Comparison of ENCODE assay signal across 1 cellular context in the genomic region with DNA sequence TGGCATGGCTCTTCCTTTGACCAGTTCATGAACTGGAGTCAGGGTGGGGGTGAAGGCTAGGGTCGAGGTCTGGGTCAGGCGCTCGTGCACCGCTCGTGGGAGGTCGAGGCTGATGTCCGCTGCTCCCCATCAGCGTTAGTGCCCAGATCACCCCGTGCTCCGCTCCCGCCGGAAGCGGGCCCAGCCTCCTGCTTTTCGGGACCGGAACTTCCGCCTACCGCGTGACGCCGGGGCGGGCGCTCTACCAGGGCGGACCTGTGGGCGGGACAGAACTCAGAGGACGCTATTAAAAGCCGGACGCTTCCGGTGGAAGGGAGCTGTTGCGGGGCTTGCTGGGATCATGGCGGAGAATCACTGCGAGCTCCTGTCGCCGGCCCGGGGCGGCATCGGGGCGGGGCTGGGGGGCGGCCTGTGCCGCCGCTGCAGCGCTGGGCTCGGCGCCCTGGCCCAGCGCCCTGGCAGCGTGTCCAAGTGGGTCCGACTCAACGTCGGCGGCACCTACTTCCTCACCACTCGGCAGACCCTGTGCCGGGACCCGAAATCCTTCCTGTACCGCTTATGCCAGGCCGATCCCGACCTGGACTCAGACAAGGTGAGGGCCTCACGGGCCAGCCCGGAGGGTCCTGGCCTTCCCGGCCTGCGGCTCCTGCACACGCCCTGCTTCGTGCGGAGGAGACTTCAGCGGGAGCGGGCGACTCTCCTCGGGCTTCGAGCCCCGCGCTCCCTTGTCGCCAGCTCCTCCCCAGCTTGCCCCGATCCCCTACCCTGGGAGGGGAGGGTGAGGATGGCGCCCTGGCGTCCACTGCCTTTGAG.
TF ChIP-seq lines count a peak whose summit lies in the region.

A gene with protein sequence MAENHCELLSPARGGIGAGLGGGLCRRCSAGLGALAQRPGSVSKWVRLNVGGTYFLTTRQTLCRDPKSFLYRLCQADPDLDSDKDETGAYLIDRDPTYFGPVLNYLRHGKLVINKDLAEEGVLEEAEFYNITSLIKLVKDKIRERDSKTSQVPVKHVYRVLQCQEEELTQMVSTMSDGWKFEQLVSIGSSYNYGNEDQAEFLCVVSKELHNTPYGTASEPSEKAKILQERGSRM (plus strand): TSS at position 315 of the 813 bp plus-strand sequence. CDS start 26 bp downstream, at position 341.

TF ChIP-seq in HepG2, 621 proteins besides CTCF, POLR2A, EP300 and RAD21 (continued from another document and continues in another):
- TF ChIP-seq, protein P1, sequence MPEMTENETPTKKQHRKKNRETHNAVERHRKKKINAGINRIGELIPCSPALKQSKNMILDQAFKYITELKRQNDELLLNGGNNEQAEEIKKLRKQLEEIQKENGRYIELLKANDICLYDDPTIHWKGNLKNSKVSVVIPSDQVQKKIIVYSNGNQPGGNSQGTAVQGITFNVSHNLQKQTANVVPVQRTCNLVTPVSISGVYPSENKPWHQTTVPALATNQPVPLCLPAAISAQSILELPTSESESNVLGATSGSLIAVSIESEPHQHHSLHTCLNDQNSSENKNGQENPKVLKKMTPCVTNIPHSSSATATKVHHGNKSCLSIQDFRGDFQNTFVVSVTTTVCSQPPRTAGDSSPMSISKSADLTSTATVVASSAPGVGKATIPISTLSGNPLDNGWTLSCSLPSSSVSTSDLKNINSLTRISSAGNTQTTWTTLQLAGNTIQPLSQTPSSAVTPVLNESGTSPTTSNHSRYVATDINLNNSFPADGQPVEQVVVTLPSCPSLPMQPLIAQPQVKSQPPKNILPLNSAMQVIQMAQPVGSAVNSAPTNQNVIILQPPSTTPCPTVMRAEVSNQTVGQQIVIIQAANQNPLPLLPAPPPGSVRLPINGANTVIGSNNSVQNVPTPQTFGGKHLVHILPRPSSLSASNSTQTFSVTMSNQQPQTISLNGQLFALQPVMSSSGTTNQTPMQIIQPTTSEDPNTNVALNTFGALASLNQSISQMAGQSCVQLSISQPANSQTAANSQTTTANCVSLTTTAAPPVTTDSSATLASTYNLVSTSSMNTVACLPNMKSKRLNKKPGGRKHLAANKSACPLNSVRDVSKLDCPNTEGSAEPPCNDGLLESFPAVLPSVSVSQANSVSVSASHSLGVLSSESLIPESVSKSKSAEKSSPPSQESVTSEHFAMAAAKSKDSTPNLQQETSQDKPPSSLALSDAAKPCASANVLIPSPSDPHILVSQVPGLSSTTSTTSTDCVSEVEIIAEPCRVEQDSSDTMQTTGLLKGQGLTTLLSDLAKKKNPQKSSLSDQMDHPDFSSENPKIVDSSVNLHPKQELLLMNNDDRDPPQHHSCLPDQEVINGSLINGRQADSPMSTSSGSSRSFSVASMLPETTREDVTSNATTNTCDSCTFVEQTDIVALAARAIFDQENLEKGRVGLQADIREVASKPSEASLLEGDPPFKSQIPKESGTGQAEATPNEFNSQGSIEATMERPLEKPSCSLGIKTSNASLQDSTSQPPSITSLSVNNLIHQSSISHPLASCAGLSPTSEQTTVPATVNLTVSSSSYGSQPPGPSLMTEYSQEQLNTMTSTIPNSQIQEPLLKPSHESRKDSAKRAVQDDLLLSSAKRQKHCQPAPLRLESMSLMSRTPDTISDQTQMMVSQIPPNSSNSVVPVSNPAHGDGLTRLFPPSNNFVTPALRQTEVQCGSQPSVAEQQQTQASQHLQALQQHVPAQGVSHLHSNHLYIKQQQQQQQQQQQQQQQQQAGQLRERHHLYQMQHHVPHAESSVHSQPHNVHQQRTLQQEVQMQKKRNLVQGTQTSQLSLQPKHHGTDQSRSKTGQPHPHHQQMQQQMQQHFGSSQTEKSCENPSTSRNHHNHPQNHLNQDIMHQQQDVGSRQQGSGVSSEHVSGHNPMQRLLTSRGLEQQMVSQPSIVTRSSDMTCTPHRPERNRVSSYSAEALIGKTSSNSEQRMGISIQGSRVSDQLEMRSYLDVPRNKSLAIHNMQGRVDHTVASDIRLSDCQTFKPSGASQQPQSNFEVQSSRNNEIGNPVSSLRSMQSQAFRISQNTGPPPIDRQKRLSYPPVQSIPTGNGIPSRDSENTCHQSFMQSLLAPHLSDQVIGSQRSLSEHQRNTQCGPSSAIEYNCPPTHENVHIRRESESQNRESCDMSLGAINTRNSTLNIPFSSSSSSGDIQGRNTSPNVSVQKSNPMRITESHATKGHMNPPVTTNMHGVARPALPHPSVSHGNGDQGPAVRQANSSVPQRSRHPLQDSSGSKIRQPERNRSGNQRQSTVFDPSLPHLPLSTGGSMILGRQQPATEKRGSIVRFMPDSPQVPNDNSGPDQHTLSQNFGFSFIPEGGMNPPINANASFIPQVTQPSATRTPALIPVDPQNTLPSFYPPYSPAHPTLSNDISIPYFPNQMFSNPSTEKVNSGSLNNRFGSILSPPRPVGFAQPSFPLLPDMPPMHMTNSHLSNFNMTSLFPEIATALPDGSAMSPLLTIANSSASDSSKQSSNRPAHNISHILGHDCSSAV (CRISPR knock-in tag; IDR thresholded peaks at IDR 0.05; ENCODE audit: borderline replicate concordance) = no peak
- peak; percentile 83; the same call in 1 of the 2 replicates for TF ChIP-seq ZNF138 (CRISPR knock-in tag; IDR thresholded peaks at IDR 0.05; ENCODE audit: low read depth)
- TF ChIP-seq ZNF616 (CRISPR knock-in tag; IDR thresholded peaks at IDR 0.05; ENCODE audit: low read depth) = peak; percentile 72
- peak; percentile 17 for TF ChIP-seq MED8 (CRISPR knock-in tag; IDR thresholded peaks at IDR 0.05; ENCODE audit: insufficient replicate concordance)
- peak; percentile 91; the same call in 1 of the 2 replicates for TF ChIP-seq ZNF264 (CRISPR knock-in tag; IDR thresholded peaks at IDR 0.05)
- TF ChIP-seq ZNF350 (CRISPR knock-in tag; IDR thresholded peaks at IDR 0.05; ENCODE audit: borderline replicate concordance, low read depth) = peak; percentile 86; the same call in 1 of the 2 replicates
- peak; percentile 87; the same call in 1 of the 2 replicates for TF ChIP-seq ZFP1 (CRISPR knock-in tag; IDR thresholded peaks at IDR 0.05)
- TF ChIP-seq RXRB (CRISPR knock-in tag; IDR thresholded peaks at IDR 0.05; ENCODE audit: borderline replicate concordance) = peak; percentile 85
- TF ChIP-seq, protein P2, sequence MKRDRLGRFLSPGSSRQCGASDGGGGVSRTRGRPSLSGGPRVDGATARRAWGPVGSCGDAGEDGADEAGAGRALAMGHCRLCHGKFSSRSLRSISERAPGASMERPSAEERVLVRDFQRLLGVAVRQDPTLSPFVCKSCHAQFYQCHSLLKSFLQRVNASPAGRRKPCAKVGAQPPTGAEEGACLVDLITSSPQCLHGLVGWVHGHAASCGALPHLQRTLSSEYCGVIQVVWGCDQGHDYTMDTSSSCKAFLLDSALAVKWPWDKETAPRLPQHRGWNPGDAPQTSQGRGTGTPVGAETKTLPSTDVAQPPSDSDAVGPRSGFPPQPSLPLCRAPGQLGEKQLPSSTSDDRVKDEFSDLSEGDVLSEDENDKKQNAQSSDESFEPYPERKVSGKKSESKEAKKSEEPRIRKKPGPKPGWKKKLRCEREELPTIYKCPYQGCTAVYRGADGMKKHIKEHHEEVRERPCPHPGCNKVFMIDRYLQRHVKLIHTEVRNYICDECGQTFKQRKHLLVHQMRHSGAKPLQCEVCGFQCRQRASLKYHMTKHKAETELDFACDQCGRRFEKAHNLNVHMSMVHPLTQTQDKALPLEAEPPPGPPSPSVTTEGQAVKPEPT (CRISPR knock-in tag; IDR thresholded peaks at IDR 0.05; ENCODE audit: low read depth) = peak; percentile 78; the same call in 1 of the 2 replicates
- peak; percentile 91 for TF ChIP-seq ELF4 (CRISPR knock-in tag; IDR thresholded peaks at IDR 0.05; ENCODE audit: borderline replicate concordance)
- TF ChIP-seq, protein P3, sequence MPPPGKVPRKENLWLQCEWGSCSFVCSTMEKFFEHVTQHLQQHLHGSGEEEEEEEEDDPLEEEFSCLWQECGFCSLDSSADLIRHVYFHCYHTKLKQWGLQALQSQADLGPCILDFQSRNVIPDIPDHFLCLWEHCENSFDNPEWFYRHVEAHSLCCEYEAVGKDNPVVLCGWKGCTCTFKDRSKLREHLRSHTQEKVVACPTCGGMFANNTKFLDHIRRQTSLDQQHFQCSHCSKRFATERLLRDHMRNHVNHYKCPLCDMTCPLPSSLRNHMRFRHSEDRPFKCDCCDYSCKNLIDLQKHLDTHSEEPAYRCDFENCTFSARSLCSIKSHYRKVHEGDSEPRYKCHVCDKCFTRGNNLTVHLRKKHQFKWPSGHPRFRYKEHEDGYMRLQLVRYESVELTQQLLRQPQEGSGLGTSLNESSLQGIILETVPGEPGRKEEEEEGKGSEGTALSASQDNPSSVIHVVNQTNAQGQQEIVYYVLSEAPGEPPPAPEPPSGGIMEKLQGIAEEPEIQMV (CRISPR knock-in tag; IDR thresholded peaks at IDR 0.05; ENCODE audit: low read depth) = 0 out of 2 replicates have a peak, but pooled peaks have one; percentile 22
- TF ChIP-seq, protein P4, sequence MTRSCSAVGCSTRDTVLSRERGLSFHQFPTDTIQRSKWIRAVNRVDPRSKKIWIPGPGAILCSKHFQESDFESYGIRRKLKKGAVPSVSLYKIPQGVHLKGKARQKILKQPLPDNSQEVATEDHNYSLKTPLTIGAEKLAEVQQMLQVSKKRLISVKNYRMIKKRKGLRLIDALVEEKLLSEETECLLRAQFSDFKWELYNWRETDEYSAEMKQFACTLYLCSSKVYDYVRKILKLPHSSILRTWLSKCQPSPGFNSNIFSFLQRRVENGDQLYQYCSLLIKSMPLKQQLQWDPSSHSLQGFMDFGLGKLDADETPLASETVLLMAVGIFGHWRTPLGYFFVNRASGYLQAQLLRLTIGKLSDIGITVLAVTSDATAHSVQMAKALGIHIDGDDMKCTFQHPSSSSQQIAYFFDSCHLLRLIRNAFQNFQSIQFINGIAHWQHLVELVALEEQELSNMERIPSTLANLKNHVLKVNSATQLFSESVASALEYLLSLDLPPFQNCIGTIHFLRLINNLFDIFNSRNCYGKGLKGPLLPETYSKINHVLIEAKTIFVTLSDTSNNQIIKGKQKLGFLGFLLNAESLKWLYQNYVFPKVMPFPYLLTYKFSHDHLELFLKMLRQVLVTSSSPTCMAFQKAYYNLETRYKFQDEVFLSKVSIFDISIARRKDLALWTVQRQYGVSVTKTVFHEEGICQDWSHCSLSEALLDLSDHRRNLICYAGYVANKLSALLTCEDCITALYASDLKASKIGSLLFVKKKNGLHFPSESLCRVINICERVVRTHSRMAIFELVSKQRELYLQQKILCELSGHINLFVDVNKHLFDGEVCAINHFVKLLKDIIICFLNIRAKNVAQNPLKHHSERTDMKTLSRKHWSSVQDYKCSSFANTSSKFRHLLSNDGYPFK (CRISPR knock-in tag; IDR thresholded peaks at IDR 0.05; ENCODE audit: borderline replicate concordance) = peak; percentile 94
- no peak for TF ChIP-seq MLLT10 (CRISPR knock-in tag; IDR thresholded peaks at IDR 0.05)
- TF ChIP-seq, protein P5, sequence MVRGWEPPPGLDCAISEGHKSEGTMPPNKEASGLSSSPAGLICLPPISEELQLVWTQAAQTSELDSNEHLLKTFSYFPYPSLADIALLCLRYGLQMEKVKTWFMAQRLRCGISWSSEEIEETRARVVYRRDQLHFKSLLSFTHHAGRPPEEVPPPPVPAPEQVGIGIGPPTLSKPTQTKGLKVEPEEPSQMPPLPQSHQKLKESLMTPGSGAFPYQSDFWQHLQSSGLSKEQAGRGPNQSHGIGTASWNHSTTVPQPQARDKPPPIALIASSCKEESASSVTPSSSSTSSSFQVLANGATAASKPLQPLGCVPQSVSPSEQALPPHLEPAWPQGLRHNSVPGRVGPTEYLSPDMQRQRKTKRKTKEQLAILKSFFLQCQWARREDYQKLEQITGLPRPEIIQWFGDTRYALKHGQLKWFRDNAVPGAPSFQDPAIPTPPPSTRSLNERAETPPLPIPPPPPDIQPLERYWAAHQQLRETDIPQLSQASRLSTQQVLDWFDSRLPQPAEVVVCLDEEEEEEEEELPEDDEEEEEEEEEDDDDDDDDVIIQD (CRISPR knock-in tag; IDR thresholded peaks at IDR 0.05; ENCODE audit: low read depth) = peak; percentile 36; the same call in 1 of the 2 replicates
- TF ChIP-seq, protein P6, sequence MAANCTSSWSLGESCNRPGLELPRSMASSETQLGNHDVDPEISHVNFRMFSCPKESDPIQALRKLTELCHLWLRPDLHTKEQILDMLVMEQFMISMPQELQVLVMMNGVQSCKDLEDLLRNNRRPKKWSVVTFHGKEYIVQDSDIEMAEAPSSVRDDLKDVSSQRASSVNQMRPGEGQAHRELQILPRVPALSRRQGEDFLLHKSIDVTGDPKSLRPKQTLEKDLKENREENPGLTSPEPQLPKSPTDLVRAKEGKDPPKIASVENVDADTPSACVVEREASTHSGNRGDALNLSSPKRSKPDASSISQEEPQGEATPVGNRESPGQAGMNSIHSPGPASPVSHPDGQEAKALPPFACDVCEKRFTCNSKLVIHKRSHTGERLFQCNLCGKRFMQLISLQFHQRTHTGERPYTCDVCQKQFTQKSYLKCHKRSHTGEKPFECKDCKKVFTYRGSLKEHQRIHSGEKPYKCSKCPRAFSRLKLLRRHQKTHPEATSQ (CRISPR knock-in tag; IDR thresholded peaks at IDR 0.05; ENCODE audit: borderline replicate concordance) = 0 out of 2 replicates have a peak, but pooled peaks have one; percentile 53
- TF ChIP-seq, protein P7, sequence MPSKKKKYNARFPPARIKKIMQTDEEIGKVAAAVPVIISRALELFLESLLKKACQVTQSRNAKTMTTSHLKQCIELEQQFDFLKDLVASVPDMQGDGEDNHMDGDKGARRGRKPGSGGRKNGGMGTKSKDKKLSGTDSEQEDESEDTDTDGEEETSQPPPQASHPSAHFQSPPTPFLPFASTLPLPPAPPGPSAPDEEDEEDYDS (CRISPR knock-in tag; IDR thresholded peaks at IDR 0.05) = peak; percentile 100
- 0 out of 2 replicates have a peak, but pooled peaks have one; percentile 66 for TF ChIP-seq ZFP41 (CRISPR knock-in tag; IDR thresholded peaks at IDR 0.05; ENCODE audit: borderline replicate concordance)
- peak; percentile 4; the same call in 1 of the 2 replicates for TF ChIP-seq RFX3 (CRISPR knock-in tag; IDR thresholded peaks at IDR 0.05)
- peak; percentile 69; the same call in 1 of the 2 replicates for TF ChIP-seq ZNF703 (CRISPR knock-in tag; IDR thresholded peaks at IDR 0.05; ENCODE audit: borderline replicate concordance)
- TF ChIP-seq ZNF563 (CRISPR knock-in tag; IDR thresholded peaks at IDR 0.05) = peak; percentile 95; the same call in 1 of the 2 replicates
- TF ChIP-seq FOSL1 (CRISPR knock-in tag; IDR thresholded peaks at IDR 0.05; ENCODE audit: borderline replicate concordance) = no peak
